1 cellular context compared by ENCODE assay signal in the genomic region with DNA sequence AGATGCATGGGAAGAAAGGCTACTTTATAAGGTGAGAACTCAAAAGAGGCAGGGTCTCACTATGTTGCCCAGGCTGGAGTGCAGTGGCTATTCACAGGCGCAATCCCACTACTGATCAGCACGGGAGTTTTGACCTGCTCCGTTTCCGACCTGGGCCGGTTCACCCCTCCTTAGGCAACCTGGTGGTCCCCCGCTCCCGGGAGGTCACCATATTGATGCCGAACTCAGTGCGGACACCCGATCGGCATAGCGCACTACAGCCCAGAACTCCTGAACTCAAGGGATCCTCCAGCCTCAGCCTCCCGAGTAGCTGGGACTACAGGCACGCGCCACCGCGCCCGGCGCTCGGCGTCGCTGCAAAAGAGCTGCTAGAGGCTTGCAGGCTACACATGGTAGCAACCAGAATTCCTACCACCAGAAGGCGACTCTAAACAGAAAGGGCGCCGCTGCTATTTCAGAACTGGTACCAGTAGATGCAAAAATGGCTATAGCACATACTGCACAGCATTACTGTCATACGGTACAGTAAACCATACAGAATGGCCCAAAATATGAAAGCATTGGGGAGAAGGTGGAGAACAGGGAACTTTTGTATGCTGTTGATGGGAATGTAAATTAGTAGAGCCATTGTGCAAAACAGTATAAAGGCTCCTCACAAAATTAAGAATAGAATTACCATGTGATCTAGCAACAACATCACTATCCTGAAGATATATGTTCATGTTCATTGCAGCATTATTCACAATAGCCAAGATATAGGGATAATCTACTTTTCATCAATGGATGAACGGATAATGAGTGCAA.
A peak's percentile ranks its signal among the peaks of the same experiment; 100 is the strongest.
TF ChIP-seq lines count a peak whose summit lies in the region.

No MANE protein-coding gene starts in this region.

TF ChIP-seq in HepG2, 621 proteins besides CTCF, POLR2A, EP300 and RAD21 (continued from another document and continues in another):
- TF ChIP-seq, protein P1, sequence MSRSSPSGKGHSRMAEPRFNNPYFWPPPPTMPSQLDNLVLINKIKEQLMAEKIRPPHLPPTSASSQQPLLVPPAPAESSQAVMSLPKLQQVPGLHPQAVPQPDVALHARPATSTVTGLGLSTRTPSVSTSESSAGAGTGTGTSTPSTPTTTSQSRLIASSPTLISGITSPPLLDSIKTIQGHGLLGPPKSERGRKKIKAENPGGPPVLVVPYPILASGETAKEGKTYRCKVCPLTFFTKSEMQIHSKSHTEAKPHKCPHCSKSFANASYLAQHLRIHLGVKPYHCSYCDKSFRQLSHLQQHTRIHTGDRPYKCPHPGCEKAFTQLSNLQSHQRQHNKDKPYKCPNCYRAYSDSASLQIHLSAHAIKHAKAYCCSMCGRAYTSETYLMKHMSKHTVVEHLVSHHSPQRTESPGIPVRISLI (CRISPR knock-in tag; IDR thresholded peaks at IDR 0.05; ENCODE audit: borderline replicate concordance), result no peak; the same call in 1 of the 2 replicates
- TF ChIP-seq, protein P2, sequence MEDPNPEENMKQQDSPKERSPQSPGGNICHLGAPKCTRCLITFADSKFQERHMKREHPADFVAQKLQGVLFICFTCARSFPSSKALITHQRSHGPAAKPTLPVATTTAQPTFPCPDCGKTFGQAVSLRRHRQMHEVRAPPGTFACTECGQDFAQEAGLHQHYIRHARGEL (CRISPR knock-in tag; IDR thresholded peaks at IDR 0.05), result no peak
- TF ChIP-seq ZNF432 (CRISPR knock-in tag; IDR thresholded peaks at IDR 0.05; ENCODE audit: borderline replicate concordance), result no peak
- no peak for TF ChIP-seq NR2C2 (CRISPR knock-in tag; IDR thresholded peaks at IDR 0.05; ENCODE audit: borderline replicate concordance)
- TF ChIP-seq, protein P3, sequence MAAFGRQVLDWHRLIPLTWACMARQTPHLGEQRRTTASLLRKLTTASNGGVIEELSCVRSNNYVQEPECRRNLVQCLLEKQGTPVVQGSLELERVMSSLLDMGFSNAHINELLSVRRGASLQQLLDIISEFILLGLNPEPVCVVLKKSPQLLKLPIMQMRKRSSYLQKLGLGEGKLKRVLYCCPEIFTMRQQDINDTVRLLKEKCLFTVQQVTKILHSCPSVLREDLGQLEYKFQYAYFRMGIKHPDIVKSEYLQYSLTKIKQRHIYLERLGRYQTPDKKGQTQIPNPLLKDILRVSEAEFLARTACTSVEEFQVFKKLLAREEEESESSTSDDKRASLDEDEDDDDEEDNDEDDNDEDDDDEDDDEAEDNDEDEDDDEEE (CRISPR knock-in tag; IDR thresholded peaks at IDR 0.05), result no peak
- 0 out of 2 replicates have a peak, but pooled peaks have one; percentile 64 for TF ChIP-seq ZSCAN9 (CRISPR knock-in tag; IDR thresholded peaks at IDR 0.05; ENCODE audit: borderline replicate concordance)
- 0 out of 2 replicates have a peak, but pooled peaks have one; percentile 51 for TF ChIP-seq BORCS8-MEF2B (CRISPR knock-in tag; IDR thresholded peaks at IDR 0.05)
- no peak for TF ChIP-seq ZNF564 (CRISPR knock-in tag; IDR thresholded peaks at IDR 0.05)
- TF ChIP-seq GPN1 (CRISPR knock-in tag; IDR thresholded peaks at IDR 0.05; ENCODE audit: borderline replicate concordance), result no peak
- no peak for TF ChIP-seq RAD51 (IDR thresholded peaks at IDR 0.05; ENCODE audit: borderline replicate concordance)
- TF ChIP-seq STAT5B (CRISPR knock-in tag; IDR thresholded peaks at IDR 0.05), result no peak
- TF ChIP-seq ZNF317 (CRISPR knock-in tag; IDR thresholded peaks at IDR 0.05), result 0 out of 2 replicates have a peak, but pooled peaks have one; percentile 30
- no peak for TF ChIP-seq JUNB (CRISPR knock-in tag; IDR thresholded peaks at IDR 0.05; ENCODE audit: borderline replicate concordance)
- TF ChIP-seq LCORL (IDR thresholded peaks at IDR 0.05), result no peak
- TF ChIP-seq LCORL (CRISPR knock-in tag; IDR thresholded peaks at IDR 0.05), result peak; percentile 24; the same call in 1 of the 2 replicates
- TF ChIP-seq, protein P4, sequence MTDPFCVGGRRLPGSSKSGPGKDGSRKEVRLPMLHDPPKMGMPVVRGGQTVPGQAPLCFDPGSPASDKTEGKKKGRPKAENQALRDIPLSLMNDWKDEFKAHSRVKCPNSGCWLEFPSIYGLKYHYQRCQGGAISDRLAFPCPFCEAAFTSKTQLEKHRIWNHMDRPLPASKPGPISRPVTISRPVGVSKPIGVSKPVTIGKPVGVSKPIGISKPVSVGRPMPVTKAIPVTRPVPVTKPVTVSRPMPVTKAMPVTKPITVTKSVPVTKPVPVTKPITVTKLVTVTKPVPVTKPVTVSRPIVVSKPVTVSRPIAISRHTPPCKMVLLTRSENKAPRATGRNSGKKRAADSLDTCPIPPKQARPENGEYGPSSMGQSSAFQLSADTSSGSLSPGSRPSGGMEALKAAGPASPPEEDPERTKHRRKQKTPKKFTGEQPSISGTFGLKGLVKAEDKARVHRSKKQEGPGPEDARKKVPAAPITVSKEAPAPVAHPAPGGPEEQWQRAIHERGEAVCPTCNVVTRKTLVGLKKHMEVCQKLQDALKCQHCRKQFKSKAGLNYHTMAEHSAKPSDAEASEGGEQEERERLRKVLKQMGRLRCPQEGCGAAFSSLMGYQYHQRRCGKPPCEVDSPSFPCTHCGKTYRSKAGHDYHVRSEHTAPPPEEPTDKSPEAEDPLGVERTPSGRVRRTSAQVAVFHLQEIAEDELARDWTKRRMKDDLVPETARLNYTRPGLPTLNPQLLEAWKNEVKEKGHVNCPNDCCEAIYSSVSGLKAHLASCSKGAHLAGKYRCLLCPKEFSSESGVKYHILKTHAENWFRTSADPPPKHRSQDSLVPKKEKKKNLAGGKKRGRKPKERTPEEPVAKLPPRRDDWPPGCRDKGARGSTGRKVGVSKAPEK (CRISPR knock-in tag; IDR thresholded peaks at IDR 0.05; ENCODE audit: borderline replicate concordance), result no peak
- TF ChIP-seq KDM6A (CRISPR knock-in tag; IDR thresholded peaks at IDR 0.05; ENCODE audit: low read depth), result no peak
- TF ChIP-seq ZNF615 (CRISPR knock-in tag; IDR thresholded peaks at IDR 0.05; ENCODE audit: borderline replicate concordance), result no peak
- TF ChIP-seq, protein P5, sequence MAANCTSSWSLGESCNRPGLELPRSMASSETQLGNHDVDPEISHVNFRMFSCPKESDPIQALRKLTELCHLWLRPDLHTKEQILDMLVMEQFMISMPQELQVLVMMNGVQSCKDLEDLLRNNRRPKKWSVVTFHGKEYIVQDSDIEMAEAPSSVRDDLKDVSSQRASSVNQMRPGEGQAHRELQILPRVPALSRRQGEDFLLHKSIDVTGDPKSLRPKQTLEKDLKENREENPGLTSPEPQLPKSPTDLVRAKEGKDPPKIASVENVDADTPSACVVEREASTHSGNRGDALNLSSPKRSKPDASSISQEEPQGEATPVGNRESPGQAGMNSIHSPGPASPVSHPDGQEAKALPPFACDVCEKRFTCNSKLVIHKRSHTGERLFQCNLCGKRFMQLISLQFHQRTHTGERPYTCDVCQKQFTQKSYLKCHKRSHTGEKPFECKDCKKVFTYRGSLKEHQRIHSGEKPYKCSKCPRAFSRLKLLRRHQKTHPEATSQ (CRISPR knock-in tag; IDR thresholded peaks at IDR 0.05; ENCODE audit: borderline replicate concordance), result no peak
- TF ChIP-seq, protein P6, sequence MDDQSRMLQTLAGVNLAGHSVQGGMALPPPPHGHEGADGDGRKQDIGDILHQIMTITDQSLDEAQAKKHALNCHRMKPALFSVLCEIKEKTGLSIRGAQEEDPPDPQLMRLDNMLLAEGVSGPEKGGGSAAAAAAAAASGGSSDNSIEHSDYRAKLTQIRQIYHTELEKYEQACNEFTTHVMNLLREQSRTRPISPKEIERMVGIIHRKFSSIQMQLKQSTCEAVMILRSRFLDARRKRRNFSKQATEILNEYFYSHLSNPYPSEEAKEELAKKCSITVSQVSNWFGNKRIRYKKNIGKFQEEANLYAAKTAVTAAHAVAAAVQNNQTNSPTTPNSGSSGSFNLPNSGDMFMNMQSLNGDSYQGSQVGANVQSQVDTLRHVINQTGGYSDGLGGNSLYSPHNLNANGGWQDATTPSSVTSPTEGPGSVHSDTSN (CRISPR knock-in tag; IDR thresholded peaks at IDR 0.05; ENCODE audit: borderline replicate concordance), result no peak
- TF ChIP-seq ZNF33A (CRISPR knock-in tag; IDR thresholded peaks at IDR 0.05; ENCODE audit: borderline replicate concordance), result no peak
- TF ChIP-seq, protein P7, sequence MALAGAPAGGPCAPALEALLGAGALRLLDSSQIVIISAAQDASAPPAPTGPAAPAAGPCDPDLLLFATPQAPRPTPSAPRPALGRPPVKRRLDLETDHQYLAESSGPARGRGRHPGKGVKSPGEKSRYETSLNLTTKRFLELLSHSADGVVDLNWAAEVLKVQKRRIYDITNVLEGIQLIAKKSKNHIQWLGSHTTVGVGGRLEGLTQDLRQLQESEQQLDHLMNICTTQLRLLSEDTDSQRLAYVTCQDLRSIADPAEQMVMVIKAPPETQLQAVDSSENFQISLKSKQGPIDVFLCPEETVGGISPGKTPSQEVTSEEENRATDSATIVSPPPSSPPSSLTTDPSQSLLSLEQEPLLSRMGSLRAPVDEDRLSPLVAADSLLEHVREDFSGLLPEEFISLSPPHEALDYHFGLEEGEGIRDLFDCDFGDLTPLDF (CRISPR knock-in tag; IDR thresholded peaks at IDR 0.05), result no peak
- TF ChIP-seq, protein P8, sequence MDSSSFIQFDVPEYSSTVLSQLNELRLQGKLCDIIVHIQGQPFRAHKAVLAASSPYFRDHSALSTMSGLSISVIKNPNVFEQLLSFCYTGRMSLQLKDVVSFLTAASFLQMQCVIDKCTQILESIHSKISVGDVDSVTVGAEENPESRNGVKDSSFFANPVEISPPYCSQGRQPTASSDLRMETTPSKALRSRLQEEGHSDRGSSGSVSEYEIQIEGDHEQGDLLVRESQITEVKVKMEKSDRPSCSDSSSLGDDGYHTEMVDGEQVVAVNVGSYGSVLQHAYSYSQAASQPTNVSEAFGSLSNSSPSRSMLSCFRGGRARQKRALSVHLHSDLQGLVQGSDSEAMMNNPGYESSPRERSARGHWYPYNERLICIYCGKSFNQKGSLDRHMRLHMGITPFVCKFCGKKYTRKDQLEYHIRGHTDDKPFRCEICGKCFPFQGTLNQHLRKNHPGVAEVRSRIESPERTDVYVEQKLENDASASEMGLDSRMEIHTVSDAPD (CRISPR knock-in tag; IDR thresholded peaks at IDR 0.05), result no peak
- TF ChIP-seq ZNF460 (CRISPR knock-in tag; IDR thresholded peaks at IDR 0.05; ENCODE audit: borderline replicate concordance), result peak; percentile 100
- TF ChIP-seq U2AF1 (optimal IDR thresholded peaks at IDR 0.05; ENCODE audit: low read depth, low read length), result no peak
- TF ChIP-seq, protein P9, sequence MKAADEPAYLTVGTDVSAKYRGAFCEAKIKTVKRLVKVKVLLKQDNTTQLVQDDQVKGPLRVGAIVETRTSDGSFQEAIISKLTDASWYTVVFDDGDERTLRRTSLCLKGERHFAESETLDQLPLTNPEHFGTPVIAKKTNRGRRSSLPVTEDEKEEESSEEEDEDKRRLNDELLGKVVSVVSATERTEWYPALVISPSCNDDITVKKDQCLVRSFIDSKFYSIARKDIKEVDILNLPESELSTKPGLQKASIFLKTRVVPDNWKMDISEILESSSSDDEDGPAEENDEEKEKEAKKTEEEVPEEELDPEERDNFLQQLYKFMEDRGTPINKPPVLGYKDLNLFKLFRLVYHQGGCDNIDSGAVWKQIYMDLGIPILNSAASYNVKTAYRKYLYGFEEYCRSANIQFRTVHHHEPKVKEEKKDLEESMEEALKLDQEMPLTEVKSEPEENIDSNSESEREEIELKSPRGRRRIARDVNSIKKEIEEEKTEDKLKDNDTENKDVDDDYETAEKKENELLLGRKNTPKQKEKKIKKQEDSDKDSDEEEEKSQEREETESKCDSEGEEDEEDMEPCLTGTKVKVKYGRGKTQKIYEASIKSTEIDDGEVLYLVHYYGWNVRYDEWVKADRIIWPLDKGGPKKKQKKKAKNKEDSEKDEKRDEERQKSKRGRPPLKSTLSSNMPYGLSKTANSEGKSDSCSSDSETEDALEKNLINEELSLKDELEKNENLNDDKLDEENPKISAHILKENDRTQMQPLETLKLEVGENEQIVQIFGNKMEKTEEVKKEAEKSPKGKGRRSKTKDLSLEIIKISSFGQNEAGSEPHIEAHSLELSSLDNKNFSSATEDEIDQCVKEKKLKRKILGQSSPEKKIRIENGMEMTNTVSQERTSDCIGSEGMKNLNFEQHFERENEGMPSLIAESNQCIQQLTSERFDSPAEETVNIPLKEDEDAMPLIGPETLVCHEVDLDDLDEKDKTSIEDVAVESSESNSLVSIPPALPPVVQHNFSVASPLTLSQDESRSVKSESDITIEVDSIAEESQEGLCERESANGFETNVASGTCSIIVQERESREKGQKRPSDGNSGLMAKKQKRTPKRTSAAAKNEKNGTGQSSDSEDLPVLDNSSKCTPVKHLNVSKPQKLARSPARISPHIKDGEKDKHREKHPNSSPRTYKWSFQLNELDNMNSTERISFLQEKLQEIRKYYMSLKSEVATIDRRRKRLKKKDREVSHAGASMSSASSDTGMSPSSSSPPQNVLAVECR (CRISPR knock-in tag; IDR thresholded peaks at IDR 0.05; ENCODE audit: borderline replicate concordance), result peak; percentile 41; the same call in 1 of the 2 replicates
- peak; percentile 86 for TF ChIP-seq KDM2A (CRISPR knock-in tag; IDR thresholded peaks at IDR 0.05; ENCODE audit: borderline replicate concordance, low read depth)
- TF ChIP-seq, protein P10, sequence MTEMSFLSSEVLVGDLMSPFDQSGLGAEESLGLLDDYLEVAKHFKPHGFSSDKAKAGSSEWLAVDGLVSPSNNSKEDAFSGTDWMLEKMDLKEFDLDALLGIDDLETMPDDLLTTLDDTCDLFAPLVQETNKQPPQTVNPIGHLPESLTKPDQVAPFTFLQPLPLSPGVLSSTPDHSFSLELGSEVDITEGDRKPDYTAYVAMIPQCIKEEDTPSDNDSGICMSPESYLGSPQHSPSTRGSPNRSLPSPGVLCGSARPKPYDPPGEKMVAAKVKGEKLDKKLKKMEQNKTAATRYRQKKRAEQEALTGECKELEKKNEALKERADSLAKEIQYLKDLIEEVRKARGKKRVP (CRISPR knock-in tag; IDR thresholded peaks at IDR 0.05), result 0 out of 4 replicates have a peak, but pooled peaks of 1 of the 2 experiments have one; percentile 24
- TF ChIP-seq MAFK (conservative IDR thresholded peaks at IDR 0.05 in 1 of 2, IDR thresholded peaks at IDR 0.05 in 1 of 2; ENCODE audit: low read length in 2 of 2), result no peak
- TF ChIP-seq DNMT3B (CRISPR knock-in tag; conservative IDR thresholded peaks at IDR 0.05), result peak; percentile 73; the same call in 1 of the 2 replicates
- TF ChIP-seq, protein P11, sequence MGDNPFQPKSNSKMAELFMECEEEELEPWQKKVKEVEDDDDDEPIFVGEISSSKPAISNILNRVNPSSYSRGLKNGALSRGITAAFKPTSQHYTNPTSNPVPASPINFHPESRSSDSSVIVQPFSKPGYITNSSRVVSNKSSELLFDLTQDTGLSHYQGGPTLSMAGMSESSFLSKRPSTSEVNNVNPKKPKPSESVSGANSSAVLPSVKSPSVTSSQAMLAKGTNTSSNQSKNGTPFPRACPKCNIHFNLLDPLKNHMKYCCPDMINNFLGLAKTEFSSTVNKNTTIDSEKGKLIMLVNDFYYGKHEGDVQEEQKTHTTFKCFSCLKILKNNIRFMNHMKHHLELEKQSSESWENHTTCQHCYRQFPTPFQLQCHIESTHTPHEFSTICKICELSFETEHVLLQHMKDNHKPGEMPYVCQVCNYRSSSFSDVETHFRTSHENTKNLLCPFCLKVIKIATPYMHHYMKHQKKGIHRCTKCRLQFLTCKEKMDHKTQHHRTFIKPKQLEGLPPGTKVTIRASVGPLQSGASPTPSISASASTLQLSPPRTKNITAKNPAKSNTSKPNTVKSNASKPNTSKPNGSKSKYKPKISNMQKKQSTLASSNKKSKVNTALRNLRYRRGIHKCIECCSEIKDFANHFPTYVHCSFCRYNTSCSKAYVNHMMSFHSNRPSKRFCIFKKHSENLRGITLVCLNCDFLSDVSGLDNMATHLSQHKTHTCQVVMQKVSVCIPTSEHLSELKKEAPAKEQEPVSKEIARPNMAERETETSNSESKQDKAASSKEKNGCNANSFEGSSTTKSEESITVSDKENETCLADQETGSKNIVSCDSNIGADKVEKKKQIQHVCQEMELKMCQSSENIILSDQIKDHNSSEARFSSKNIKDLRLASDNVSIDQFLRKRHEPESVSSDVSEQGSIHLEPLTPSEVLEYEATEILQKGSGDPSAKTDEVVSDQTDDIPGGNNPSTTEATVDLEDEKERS (CRISPR knock-in tag; IDR thresholded peaks at IDR 0.05), result peak; percentile 98
- no peak for TF ChIP-seq MAZ (IDR thresholded peaks at IDR 0.05; ENCODE audit: borderline replicate concordance, low read depth, low read length)
- TF ChIP-seq MAZ (CRISPR knock-in tag; IDR thresholded peaks at IDR 0.05; ENCODE audit: low read depth), result peak; percentile 61; the same call in 1 of the 2 replicates
